1 cellular context compared by ENCODE assay signal in genomic region chr5:118990582-118990981, GRCh38.
TF ChIP-seq lines count a peak whose summit lies in the region.

No MANE protein-coding gene starts in this region.

TF ChIP-seq in GM23338, 12 proteins besides CTCF, POLR2A, EP300 and RAD21 (continued from another document):
- TF ChIP-seq ZNF462 (CRISPR knock-in tag; IDR thresholded peaks at IDR 0.05) (no peak), CREB1 (CRISPR knock-in tag; IDR thresholded peaks at IDR 0.05; ENCODE audit: low read depth) (no peak), REST (IDR thresholded peaks at IDR 0.05; ENCODE audit: unreplicated experiment) (no peak), ETS1 (IDR thresholded peaks at IDR 0.05) (no peak), JUNB (IDR thresholded peaks at IDR 0.05; ENCODE audit: unreplicated experiment) (no peak), STAT1 (IDR thresholded peaks at IDR 0.05; ENCODE audit: unreplicated experiment) (no peak), NANOG (IDR thresholded peaks at IDR 0.05; ENCODE audit: borderline replicate concordance) (no peak), ZNF114 (CRISPR knock-in tag; IDR thresholded peaks at IDR 0.05) (no peak), EZH2phosphoT487 (IDR thresholded peaks at IDR 0.05; ENCODE audit: unreplicated experiment) (no peak), POLR2AphosphoS5 (IDR thresholded peaks at IDR 0.05; ENCODE audit: low read depth) (no peak)
